ENCODE assay signal across 22 cellular contexts in genomic region chr10:86003201-86003621, GRCh38.
A peak's percentile ranks its signal among the peaks of the same experiment; 100 is the strongest.
DNase-seq lines count a peak whose midpoint lies in the region; ATAC-seq and TF ChIP-seq lines count a peak whose summit lies in the region.
"Had no signal": no experiment of that assay in that cellular context is flagged by ENCODE, and none has a peak within 500 bp of the region (broad histone marks: within the 10 kb centered on the region; RNA-seq: fewer than 3 reads in every experiment).

No MANE protein-coding gene starts in this region.

- H3K36me3 ChIP-seq in body of pancreas (replicated peaks in 1 of 2; ENCODE audit: insufficient read depth in 1 of 2, low read depth in 2 of 2) (no peaks in the 10 kb centered on the region), gastrocnemius medialis (no peaks in the 10 kb centered on the region)
- H3K36me3 ChIP-seq: SJCRH30 had no signal

- WGBS in body of pancreas, 2 donors, result 34 to 48% methylated on average over 3 of the region's 3 CpGs

- in situ Hi-C loops in gastrocnemius medialis (cut with MboI; ENCODE audit: low sequenced_read_pairs in 4 of 4), result no loop called here

- no peak for TF ChIP-seq CTCF in body of pancreas (IDR thresholded peaks at IDR 0.05)
- no peak for TF ChIP-seq CTCF in gastrocnemius medialis (IDR thresholded peaks at IDR 0.05 in 4 of 5, conservative IDR thresholded peaks at IDR 0.05 in 1 of 5)

- intact Hi-C loops in body of pancreas (cut with DNase I) (no loop called here), left ventricle myocardium superior (cut with micrococcal nuclease) (no loop called here), gastrocnemius medialis (cut with DNase I; ENCODE audit: low total_unique reads) (loop anchor here (2.0 to 5.0 kb wide), 2 partner anchors 16 to 34 kb away; no protein-coding TSS in a partner anchor)

- peak; percentile 10 to 66 for DNase-seq in NCI-H524 (lab: John Stamatoyannopoulos, UW)
- DNase-seq in NCI-H524 treated with DMSO at 0.1 percent for 48 hours (lab: John Stamatoyannopoulos, UW), result no peak
- peak in 3 of 4 donors; percentile 28 to 58 (median 42) for DNase-seq in body of pancreas
- DNase-seq in left ventricle myocardium superior, result peak; percentile 61
- DNase-seq in gastrocnemius medialis, result peak; percentile 43 to 53
- no peak for DNase-seq in AG08396 (ENCODE audit: low spot score)
- DNase-seq: 8988T, ACHN, Calu3, GM23248, H7, Kasumi-1, NCI-H1105, NCI-H146, NCI-H1930, NCI-H2107, NCI-H526, SJCRH30 had no signal

- no peak overlapping the region for H3K27ac ChIP-seq in body of pancreas
- peak overlapping the region in 3 of 4 donors; percentile 40 to 64 (median 62) for H3K27ac ChIP-seq in gastrocnemius medialis
- H3K27ac ChIP-seq: GM23248, SJCRH30 had no signal

- H3K4me3 ChIP-seq in body of pancreas, result no peak overlapping the region
- H3K4me3 ChIP-seq in gastrocnemius medialis, result no peak overlapping the region
- H3K4me3 ChIP-seq: GM23248, K562, SJCRH30 had no signal

- H3K27me3 ChIP-seq in body of pancreas (no peaks in the 10 kb centered on the region), gastrocnemius medialis (no peaks in the 10 kb centered on the region)
- H3K27me3 ChIP-seq: SJCRH30 had no signal

- H3K9me3 ChIP-seq in body of pancreas, result no peaks in the 10 kb centered on the region
- no peaks in the 10 kb centered on the region for H3K9me3 ChIP-seq in gastrocnemius medialis
- H3K9me3 ChIP-seq: SJCRH30 had no signal

- TF ChIP-seq POLR2A in body of pancreas (IDR thresholded peaks at IDR 0.05) (no peak), gastrocnemius medialis (IDR thresholded peaks at IDR 0.05) (no peak)

- H3K4me1 ChIP-seq in body of pancreas (no peaks in the 10 kb centered on the region), gastrocnemius medialis (peaks cover 12 to 18% of the 10 kb centered on the region in 2 donors)
- H3K4me1 ChIP-seq: SJCRH30 had no signal

- no peak for ATAC-seq in body of pancreas
- ATAC-seq in left ventricle myocardium superior, result peak; percentile 99
- peak; percentile 78 to 97 for ATAC-seq in gastrocnemius medialis
- no peak for ATAC-seq in GM18873 (IDR thresholded peaks at IDR 0.05; ENCODE audit: low FRiP score, unreplicated experiment)
- ATAC-seq in HG02840 (IDR thresholded peaks at IDR 0.05; ENCODE audit: low FRiP score, unreplicated experiment), result no peak
- ATAC-seq: K562, SK-N-SH treated with all-trans-retinoic acid at 6 μM for 48 hours had no signal

Comparison
In these comparisons a context has a peak if more than half of its experiments do, and no peak if none do; other contexts are left out.
1. DNase-seq: peak in NCI-H524 (2 of 2), body of pancreas (3 of 4), left ventricle myocardium superior (single experiment) and gastrocnemius medialis (2 of 2); none in NCI-H524 treated with DMSO at 0.1 percent for 48 hours (single experiment) and AG08396 (single experiment).
2. ATAC-seq: peak in left ventricle myocardium superior (single experiment) and gastrocnemius medialis (2 of 2); none in body of pancreas (single experiment), GM18873 (single experiment) and HG02840 (single experiment).
3. H3K27ac ChIP-seq: peak in gastrocnemius medialis (3 of 4); none in body of pancreas (0 of 4).